24 cellular contexts compared by ENCODE assay signal in the genomic region with DNA sequence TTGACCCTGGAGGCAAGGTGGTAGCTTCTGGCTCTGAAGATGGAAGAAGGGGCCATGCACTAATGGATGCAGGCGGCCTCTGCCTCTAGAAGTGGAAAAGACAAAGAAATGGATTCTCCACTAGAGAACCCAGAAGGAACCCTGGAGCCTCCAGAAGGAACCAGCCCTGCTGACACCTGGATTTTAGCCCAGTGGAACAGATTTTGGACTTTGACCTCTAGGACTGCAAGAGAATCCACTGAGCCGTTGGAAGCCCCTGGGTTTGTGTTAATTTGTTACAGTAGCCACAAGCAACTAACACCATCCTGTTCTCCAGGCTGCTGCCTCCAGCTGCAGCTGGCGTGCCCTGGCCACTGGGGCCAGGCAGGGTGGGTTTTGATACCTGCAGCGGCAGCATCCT.
"Had no signal": no experiment of that assay in that cellular context is flagged by ENCODE, and none has a peak within 500 bp of the region (broad histone marks: within the 10 kb centered on the region; RNA-seq: fewer than 3 reads in every experiment).

No MANE protein-coding gene starts in this region.

- DNase-seq: activated CD4-positive, alpha-beta T cell treated with anti-CD3 and anti-CD28 coated beads for 48 hours; activated CD4-positive, alpha-beta T cell treated with anti-CD3 and anti-CD28 coated beads, Interleukin-2, amount 50 U/mL, for 4 hours; activated CD4-positive, CD25-positive, alpha-beta regulatory T cell treated with anti-CD3 and anti-CD28 coated beads, Interleukin-2, amount 50 U/mL, for 72 hours; activated CD8-positive, alpha-beta memory T cell treated with anti-CD3 and anti-CD28 coated beads, Interleukin-2, amount 50 U/mL, for 48 hours; activated CD8-positive, alpha-beta T cell treated with anti-CD3 and anti-CD28 coated beads, Interleukin-2, amount 10 ng/mL, durations not matched to agents 7 days and 5 days; activated naive CD4-positive, alpha-beta T cell treated with Interleukin-2 at 50 U/mL for 16 hours; activated naive CD8-positive, alpha-beta T cell treated with anti-CD3 and anti-CD28 coated beads, Interleukin-2, amount 50 U/mL, for 24 hours; activated T-cell treated with anti-CD3 and anti-CD28 coated beads, Interleukin-2, amount 50 U/mL, for 1 hour; amniotic stem cell; brain microvascular endothelial cell; KG1; NCI-H1048; NCI-H146; NCI-H187 treated with DMSO at 0.1 percent for 48 hours; NCI-H2081 treated with DMSO at 0.1 percent for 48 hours; NCI-H446; NCI-H524; Peyer's patch; SJCRH30; SK-N-SH had no signal

- H3K4me1 Mint-ChIP-seq: activated naive CD8-positive, alpha-beta T cell treated with anti-CD3 and anti-CD28 coated beads, Interleukin-2, amount 50 U/mL, for 24 hours had no signal

- H3K36me3 Mint-ChIP-seq: activated naive CD4-positive, alpha-beta T cell treated with anti-CD3 and anti-CD28 coated beads, Interleukin-2, amount 50 U/mL, for 72 hours had no signal

- H3K27me3 ChIP-seq: brain microvascular endothelial cell, Peyer's patch, SJCRH30 had no signal

- H3K27ac ChIP-seq: brain microvascular endothelial cell, Peyer's patch, RWPE1, SJCRH30 had no signal

- H3K9me3 ChIP-seq: Peyer's patch, SJCRH30, SK-N-SH had no signal

- H3K27me3 Mint-ChIP-seq: activated naive CD8-positive, alpha-beta T cell treated with anti-CD3 and anti-CD28 coated beads, Interleukin-2, amount 50 U/mL, for 24 hours had no signal

- H3K9ac ChIP-seq: SK-N-SH had no signal

- H3K4me1 ChIP-seq: Peyer's patch, SJCRH30 had no signal

- H3K27ac Mint-ChIP-seq: activated naive CD4-positive, alpha-beta T cell treated with anti-CD3 and anti-CD28 coated beads, Interleukin-2, amount 50 U/mL, for 72 hours; activated naive CD8-positive, alpha-beta T cell treated with anti-CD3 and anti-CD28 coated beads, Interleukin-2, amount 50 U/mL, for 24 hours; T-helper 2 cell treated with Interferon-gamma antibody and Interleukin-4, amounts not matched to agents 5 μg/mL and 100 μg/mL, for 36 hours; WTC11 had no signal

- H3K4me3 ChIP-seq: Peyer's patch, SJCRH30 had no signal

- H3K36me3 ChIP-seq: brain microvascular endothelial cell, Peyer's patch, SJCRH30 had no signal

- ATAC-seq: activated CD8-positive, alpha-beta T cell treated with anti-CD3 and anti-CD28 coated beads, Interleukin-2, amount 10 ng/mL, durations not matched to agents 7 days and 5 days; activated naive CD4-positive, alpha-beta T cell treated with anti-CD3 and anti-CD28 coated beads, Interleukin-2, amount 50 U/mL, for 72 hours; activated naive CD8-positive, alpha-beta T cell treated with anti-CD3 and anti-CD28 coated beads, Interleukin-2, amount 50 U/mL, for 24 hours; WTC11 had no signal

- H3K4me3 Mint-ChIP-seq: activated CD8-positive, alpha-beta T cell treated with anti-CD3 and anti-CD28 coated beads, Interleukin-2, amount 10 ng/mL, durations not matched to agents 7 days and 5 days; activated naive CD8-positive, alpha-beta T cell treated with anti-CD3 and anti-CD28 coated beads, Interleukin-2, amount 50 U/mL, for 24 hours; T-helper 2 cell treated with Interferon-gamma antibody and Interleukin-4, amounts not matched to agents 5 μg/mL and 100 μg/mL, for 36 hours; WTC11 had no signal

- H3K9me3 Mint-ChIP-seq: activated naive CD4-positive, alpha-beta T cell treated with anti-CD3 and anti-CD28 coated beads, Interleukin-2, amount 50 U/mL, for 72 hours; activated naive CD8-positive, alpha-beta T cell treated with anti-CD3 and anti-CD28 coated beads, Interleukin-2, amount 50 U/mL, for 24 hours; T-helper 2 cell treated with Interferon-gamma antibody and Interleukin-4, amounts not matched to agents 5 μg/mL and 100 μg/mL, for 36 hours had no signal
